20 cellular contexts compared by ENCODE assay signal in genomic region chr4:167842487-167842886, GRCh38.
"Had no signal": no experiment of that assay in that cellular context is flagged by ENCODE, and none has a peak within 500 bp of the region (broad histone marks: within the 10 kb centered on the region; RNA-seq: fewer than 3 reads in every experiment).

No MANE protein-coding gene starts in this region.

- H3K9me3 ChIP-seq: MG63, SJSA1 had no signal

- H3K36me3 ChIP-seq: MG63, SJSA1 had no signal

- DNase-seq: KBM-7, MG63, NCI-H1092 treated with DMSO at 0.1 percent for 48 hours, NCI-H1436, NCI-H1694, NCI-H187 treated with DMSO at 0.1 percent for 48 hours, NCI-H2029 treated with DMSO at 0.1 percent for 48 hours, NCI-H2171, NCI-H226, NCI-H446, NCI-H510A, NCI-H524 treated with DMSO at 0.1 percent for 48 hours, NCI-H69, NCI-H774, Right ventricle myocardium superior, RPMI8226, SIG-M5 had no signal

- FAIRE-seq: RCC 7860 had no signal

- H3K27me3 ChIP-seq: MG63 had no signal

- H3K27ac ChIP-seq: SJSA1, SK-N-MC had no signal

- H3K4me3 ChIP-seq: MG63, SJSA1, SK-N-MC had no signal

- H3K4me1 ChIP-seq: SJSA1 had no signal
